ENCODE assay signal across 17 cellular contexts in the genomic region with DNA sequence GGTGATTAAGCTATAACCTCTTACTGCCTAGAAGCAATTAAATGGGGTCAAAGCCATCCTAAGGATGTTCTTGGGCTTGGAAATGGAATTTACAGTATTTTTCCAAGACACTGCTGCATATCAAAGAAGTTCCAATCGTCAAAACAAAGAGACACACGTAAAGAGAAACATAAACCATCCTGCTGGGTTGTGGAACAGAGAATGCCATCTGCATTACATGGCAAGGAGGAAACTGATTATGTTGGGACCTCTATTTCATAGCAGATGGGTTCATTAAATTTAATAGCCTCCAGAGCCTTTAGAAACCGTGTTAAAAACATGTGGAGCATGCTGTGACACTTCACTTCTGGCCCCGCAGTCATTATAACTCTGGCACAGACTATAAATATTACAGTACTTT.
"Had no signal": no experiment of that assay in that cellular context is flagged by ENCODE, and none has a peak within 500 bp of the region (broad histone marks: within the 10 kb centered on the region; RNA-seq: fewer than 3 reads in every experiment).

No MANE protein-coding gene starts in this region.

- H3K4me1 ChIP-seq: upper lobe of left lung had no signal

- H3K27me3 Mint-ChIP-seq: activated CD4-positive, alpha-beta memory T cell treated with anti-CD3 and anti-CD28 coated beads for 36 hours had no signal

- ATAC-seq: activated T-cell treated with anti-CD3 and anti-CD28 coated beads, Interleukin-2, amount 50 U/mL, for 4 hours; left lobe of liver; natural killer cell treated with Interleukin-12 subunit alpha and Interleukin-12 subunit beta and Interleukin-15 and Interleukin-18, amount 100 ng/mL, for 72 hours; stimulated activated naive CD8-positive, alpha-beta T cell treated with anti-CD3 and anti-CD28 coated beads, Interleukin-15, Interleukin-2, amounts not matched to agents 100 U/mL and 50 U/mL, for 24 hours had no signal

- H3K27ac ChIP-seq: suprapubic skin, upper lobe of left lung had no signal

- H3K27ac Mint-ChIP-seq: activated CD4-positive, alpha-beta memory T cell treated with anti-CD3 and anti-CD28 coated beads for 36 hours; activated naive CD8-positive, alpha-beta T cell; natural killer cell treated with Interleukin-12 subunit alpha and Interleukin-12 subunit beta and Interleukin-15 and Interleukin-18, amount 100 ng/mL, for 72 hours; T-helper 2 cell treated with Interferon-gamma antibody and Interleukin-4, amounts not matched to agents 5 μg/mL and 100 μg/mL, for 36 hours had no signal

- H3K9me3 Mint-ChIP-seq: activated CD4-positive, alpha-beta memory T cell treated with anti-CD3 and anti-CD28 coated beads for 36 hours; activated T-cell treated with anti-CD3 and anti-CD28 coated beads, Interleukin-2, amount 50 U/mL, for 4 hours; natural killer cell treated with Interleukin-12 subunit alpha and Interleukin-12 subunit beta and Interleukin-15 and Interleukin-18, amount 100 ng/mL, for 72 hours had no signal

- H3K4me3 ChIP-seq: suprapubic skin, upper lobe of left lung had no signal

- H3K9me3 ChIP-seq: suprapubic skin, upper lobe of left lung had no signal

- H3K36me3 Mint-ChIP-seq: activated CD4-positive, alpha-beta memory T cell treated with anti-CD3 and anti-CD28 coated beads for 36 hours; activated naive CD8-positive, alpha-beta T cell; natural killer cell treated with Interleukin-12 subunit alpha and Interleukin-12 subunit beta and Interleukin-15 and Interleukin-18, amount 100 ng/mL, for 72 hours had no signal

- H3K4me3 Mint-ChIP-seq: activated CD4-positive, alpha-beta memory T cell treated with anti-CD3 and anti-CD28 coated beads for 36 hours; activated naive CD8-positive, alpha-beta T cell; activated T-cell treated with anti-CD3 and anti-CD28 coated beads, Interleukin-2, amount 50 U/mL, for 4 hours; natural killer cell treated with Interleukin-12 subunit alpha and Interleukin-12 subunit beta and Interleukin-15 and Interleukin-18, amount 100 ng/mL, for 72 hours; T-helper 2 cell treated with Interferon-gamma antibody and Interleukin-4, amounts not matched to agents 5 μg/mL and 100 μg/mL, for 36 hours had no signal

- DNase-seq: activated CD4-positive, alpha-beta memory T cell treated with anti-CD3 and anti-CD28 coated beads for 36 hours; activated CD4-positive, alpha-beta T cell treated with anti-CD3 and anti-CD28 coated beads for 1 hour; activated gamma-delta T cell; activated T-cell treated with anti-CD3 and anti-CD28 coated beads, Interleukin-2, amount 50 U/mL, for 4 hours; amygdala; cerebellar nuclear complex; dermis blood vessel endothelial cell; erythroblast; stimulated activated CD4-positive, alpha-beta T cell treated with anti-CD3 and anti-CD28 coated beads, Interleukin-2, amount 100 ng/mL, for 48 hours; stimulated activated CD8-positive, alpha-beta memory T cell treated with anti-CD3 and anti-CD28 coated beads, Interleukin-4, amount 100 ng/mL, for 48 hours; stimulated activated naive CD8-positive, alpha-beta T cell treated with anti-CD3 and anti-CD28 coated beads, Interleukin-15, Interleukin-2, amounts not matched to agents 100 U/mL and 50 U/mL, for 24 hours; upper lobe of left lung had no signal

- H3K27me3 ChIP-seq: suprapubic skin, upper lobe of left lung had no signal

- H3K36me3 ChIP-seq: suprapubic skin, upper lobe of left lung had no signal
